10 cellular contexts compared by ENCODE assay signal in genomic region chr7:39357648-39358047, GRCh38.
DNase-seq lines count a peak whose midpoint lies in the region; ATAC-seq and TF ChIP-seq lines count a peak whose summit lies in the region.
"Had no signal": no experiment of that assay in that cellular context is flagged by ENCODE, and none has a peak within 500 bp of the region (broad histone marks: within the 10 kb centered on the region; RNA-seq: fewer than 3 reads in every experiment).

No MANE protein-coding gene starts in this region.

- WGBS in spleen, 5 donors: 23 to 53% (median 41%) methylated on average over 3 of the region's 3 CpGs

- no peak for ATAC-seq in GM19452 (IDR thresholded peaks at IDR 0.05; ENCODE audit: unreplicated experiment)
- no peak for ATAC-seq in HG02678 (IDR thresholded peaks at IDR 0.05; ENCODE audit: unreplicated experiment)
- ATAC-seq: stimulated activated memory B cell treated with anti-CD40 and anti-IgM and Interleukin-4, amounts not matched to agents 10 μg/mL and 1 μg/mL and 100 μg/mL, for 72 hours had no signal

- no peak overlapping the region for H3K4me2 ChIP-seq in OCI-LY3 (ENCODE audit: low read length)

- H3K79me2 ChIP-seq in OCI-LY3 (ENCODE audit: low read length): no peaks in the 10 kb centered on the region

- DNase-seq in AG04450 (ENCODE audit: low read depth, low spot score) (no peak), GM06990 (ENCODE audit: extremely low read depth, insufficient read length) (no peak), fibroblast of villous mesenchyme (ENCODE audit: low read depth) (no peak), NCI-H526 treated with DMSO at 0.1 percent for 48 hours (lab: John Stamatoyannopoulos, UW) (no peak), spleen (no peak)
- DNase-seq: NCI-H2107 had no signal

- no peak overlapping the region for H3K4me3 ChIP-seq in AG04450 (ENCODE audit: low read depth, low read length)
- no peak overlapping the region for H3K4me3 ChIP-seq in GM06990 (replicated peaks; ENCODE audit: low read depth, low read length)
- H3K4me3 ChIP-seq in OCI-LY3 (ENCODE audit: low read length): no peak overlapping the region
- no peak overlapping the region for H3K4me3 ChIP-seq in fibroblast of villous mesenchyme (ENCODE audit: low read depth, low read length)
- no peak overlapping the region for H3K4me3 ChIP-seq in spleen

- no peak overlapping the region for H3K9ac ChIP-seq in OCI-LY3 (ENCODE audit: low read length)

- H3K4me1 ChIP-seq in OCI-LY3 (ENCODE audit: low read length) (no peaks in the 10 kb centered on the region), spleen (peaks cover 0 to 6% (median 0%) of the 10 kb centered on the region in 6 donors)

- intact Hi-C loops in spleen (cut with DNase I; ENCODE audit: low total_unique reads): no loop called here

- no peaks in the 10 kb centered on the region for H3K36me3 ChIP-seq in GM06990 (ENCODE audit: control insufficient read depth, insufficient read depth, low read length)
- no peaks in the 10 kb centered on the region for H3K36me3 ChIP-seq in OCI-LY3 (replicated peaks; ENCODE audit: low read depth, low read length)
- H3K36me3 ChIP-seq in spleen: no peaks in the 10 kb centered on the region

- H3K9me3 ChIP-seq in AG04450 (ENCODE audit: control insufficient read depth, insufficient read depth, low read length) (no peaks in the 10 kb centered on the region), OCI-LY3 (ENCODE audit: insufficient read depth, low read length) (no peaks in the 10 kb centered on the region), spleen (no peaks in the 10 kb centered on the region)

- H3K27ac ChIP-seq in AG04450 (ENCODE audit: low read depth, low read length): no peak overlapping the region
- no peak overlapping the region for H3K27ac ChIP-seq in OCI-LY3 (ENCODE audit: low read length)
- H3K27ac ChIP-seq in spleen: no peak overlapping the region

- no peak overlapping the region for H2AFZ ChIP-seq in OCI-LY3 (ENCODE audit: low read depth, low read length)

- CTCF ChIA-PET in AG04450 (lab: Charles Lee): no interaction called here

- H3K27me3 ChIP-seq in AG04450 (ENCODE audit: control insufficient read depth, insufficient read depth, low read length) (no peaks in the 10 kb centered on the region), GM06990 (replicated peaks; ENCODE audit: control insufficient read depth, insufficient read depth, low read length) (no peaks in the 10 kb centered on the region), OCI-LY3 (ENCODE audit: low read depth, low read length) (peaks cover 19% of the 10 kb centered on the region), spleen (replicated peaks in 1 of 7) (peaks cover 0 to 3% (median 0%) of the 10 kb centered on the region in 7 donors)

- TF ChIP-seq POLR2A in spleen (IDR thresholded peaks at IDR 0.05): no peak

- TF ChIP-seq CTCF in AG04450 (IDR thresholded peaks at IDR 0.05; ENCODE audit: low read depth, low read length) (peak; percentile 31; the same call in 1 of the 2 replicates), GM06990 (IDR thresholded peaks at IDR 0.05; ENCODE audit: insufficient read depth, low read length, poor library complexity, severe bottlenecking) (peak; percentile 41), OCI-LY3 (IDR thresholded peaks at IDR 0.05; ENCODE audit: low read depth, low read length) (peak; percentile 44), fibroblast of villous mesenchyme (IDR thresholded peaks at IDR 0.05; ENCODE audit: insufficient read depth, low read depth, low read length) (peak; percentile 47), spleen (IDR thresholded peaks at IDR 0.05 in 8 of 11, conservative IDR thresholded peaks at IDR 0.05 in 3 of 11) (no peak)

- POLR2A ChIA-PET in AG04450 (lab: Yijun Ruan, JAX): no interaction called here

- H4K20me1 ChIP-seq in OCI-LY3 (ENCODE audit: insufficient read depth, low read length): no peaks in the 10 kb centered on the region

Comparison
In these comparisons a context has a peak if more than half of its experiments do, and no peak if none do; other contexts are left out.
1. CTCF ChIP-seq: peak in AG04450 (single experiment), GM06990 (single experiment), OCI-LY3 (single experiment) and fibroblast of villous mesenchyme (single experiment); none in spleen (0 of 11).